Comparison of ENCODE assay signal across 2 cellular contexts in the genomic region with DNA sequence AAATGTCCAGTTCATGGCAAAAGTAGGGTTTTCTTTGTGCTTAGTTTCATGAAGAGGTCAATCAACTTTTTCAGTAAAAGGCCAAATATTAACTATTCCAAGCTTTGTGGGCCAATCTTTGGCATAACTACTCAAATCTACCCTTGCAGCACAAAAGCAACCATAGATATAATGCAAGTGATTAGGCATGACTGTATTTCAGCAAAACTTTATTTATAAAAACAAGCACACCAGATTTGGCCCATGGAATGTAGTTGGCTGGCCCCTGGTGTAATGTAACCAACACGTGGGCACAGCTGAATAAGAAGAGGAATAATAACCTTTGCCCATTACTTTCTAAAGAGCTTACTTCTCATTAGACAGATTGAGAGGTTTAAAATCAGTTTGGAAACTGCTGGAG.
A peak's percentile ranks its signal among the peaks of the same experiment; 100 is the strongest.
TF ChIP-seq lines count a peak whose summit lies in the region.

No MANE protein-coding gene starts in this region.

TF ChIP-seq in GM23338, 12 proteins besides CTCF, POLR2A, EP300 and RAD21 (continues in another document):
- TF ChIP-seq, protein P1, sequence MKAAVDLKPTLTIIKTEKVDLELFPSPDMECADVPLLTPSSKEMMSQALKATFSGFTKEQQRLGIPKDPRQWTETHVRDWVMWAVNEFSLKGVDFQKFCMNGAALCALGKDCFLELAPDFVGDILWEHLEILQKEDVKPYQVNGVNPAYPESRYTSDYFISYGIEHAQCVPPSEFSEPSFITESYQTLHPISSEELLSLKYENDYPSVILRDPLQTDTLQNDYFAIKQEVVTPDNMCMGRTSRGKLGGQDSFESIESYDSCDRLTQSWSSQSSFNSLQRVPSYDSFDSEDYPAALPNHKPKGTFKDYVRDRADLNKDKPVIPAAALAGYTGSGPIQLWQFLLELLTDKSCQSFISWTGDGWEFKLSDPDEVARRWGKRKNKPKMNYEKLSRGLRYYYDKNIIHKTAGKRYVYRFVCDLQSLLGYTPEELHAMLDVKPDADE (IDR thresholded peaks at IDR 0.05), result no peak
- TF ChIP-seq ZNF114 (CRISPR knock-in tag; IDR thresholded peaks at IDR 0.05) (no peak), ZNF462 (CRISPR knock-in tag; IDR thresholded peaks at IDR 0.05) (no peak), CREB1 (CRISPR knock-in tag; IDR thresholded peaks at IDR 0.05; ENCODE audit: low read depth) (no peak), JUNB (IDR thresholded peaks at IDR 0.05; ENCODE audit: unreplicated experiment) (no peak), NANOG (IDR thresholded peaks at IDR 0.05; ENCODE audit: borderline replicate concordance) (no peak), POLR2AphosphoS5 (IDR thresholded peaks at IDR 0.05; ENCODE audit: low read depth) (no peak), ZNF331 (CRISPR knock-in tag; IDR thresholded peaks at IDR 0.05; ENCODE audit: low read depth) (no peak), EZH2phosphoT487 (IDR thresholded peaks at IDR 0.05; ENCODE audit: unreplicated experiment) (no peak), REST (IDR thresholded peaks at IDR 0.05; ENCODE audit: unreplicated experiment) (no peak)

TF ChIP-seq in GM12878, 131 proteins besides CTCF, POLR2A, EP300 and RAD21:
- no peak for TF ChIP-seq MEF2B (IDR thresholded peaks at IDR 0.05; ENCODE audit: partially characterized antibody, poor library complexity, severe bottlenecking)
- no peak for TF ChIP-seq CEBPZ (IDR thresholded peaks at IDR 0.05; ENCODE audit: low read depth, low read length)
- TF ChIP-seq TBL1XR1 (IDR thresholded peaks at IDR 0.05; ENCODE audit: low read depth, low read length), result no peak
- TF ChIP-seq, protein P2, sequence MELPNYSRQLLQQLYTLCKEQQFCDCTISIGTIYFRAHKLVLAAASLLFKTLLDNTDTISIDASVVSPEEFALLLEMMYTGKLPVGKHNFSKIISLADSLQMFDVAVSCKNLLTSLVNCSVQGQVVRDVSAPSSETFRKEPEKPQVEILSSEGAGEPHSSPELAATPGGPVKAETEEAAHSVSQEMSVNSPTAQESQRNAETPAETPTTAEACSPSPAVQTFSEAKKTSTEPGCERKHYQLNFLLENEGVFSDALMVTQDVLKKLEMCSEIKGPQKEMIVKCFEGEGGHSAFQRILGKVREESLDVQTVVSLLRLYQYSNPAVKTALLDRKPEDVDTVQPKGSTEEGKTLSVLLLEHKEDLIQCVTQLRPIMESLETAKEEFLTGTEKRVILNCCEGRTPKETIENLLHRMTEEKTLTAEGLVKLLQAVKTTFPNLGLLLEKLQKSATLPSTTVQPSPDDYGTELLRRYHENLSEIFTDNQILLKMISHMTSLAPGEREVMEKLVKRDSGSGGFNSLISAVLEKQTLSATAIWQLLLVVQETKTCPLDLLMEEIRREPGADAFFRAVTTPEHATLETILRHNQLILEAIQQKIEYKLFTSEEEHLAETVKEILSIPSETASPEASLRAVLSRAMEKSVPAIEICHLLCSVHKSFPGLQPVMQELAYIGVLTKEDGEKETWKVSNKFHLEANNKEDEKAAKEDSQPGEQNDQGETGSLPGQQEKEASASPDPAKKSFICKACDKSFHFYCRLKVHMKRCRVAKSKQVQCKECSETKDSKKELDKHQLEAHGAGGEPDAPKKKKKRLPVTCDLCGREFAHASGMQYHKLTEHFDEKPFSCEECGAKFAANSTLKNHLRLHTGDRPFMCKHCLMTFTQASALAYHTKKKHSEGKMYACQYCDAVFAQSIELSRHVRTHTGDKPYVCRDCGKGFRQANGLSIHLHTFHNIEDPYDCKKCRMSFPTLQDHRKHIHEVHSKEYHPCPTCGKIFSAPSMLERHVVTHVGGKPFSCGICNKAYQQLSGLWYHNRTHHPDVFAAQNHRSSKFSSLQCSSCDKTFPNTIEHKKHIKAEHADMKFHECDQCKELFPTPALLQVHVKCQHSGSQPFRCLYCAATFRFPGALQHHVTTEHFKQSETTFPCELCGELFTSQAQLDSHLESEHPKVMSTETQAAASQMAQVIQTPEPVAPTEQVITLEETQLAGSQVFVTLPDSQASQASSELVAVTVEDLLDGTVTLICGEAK (IDR thresholded peaks at IDR 0.05; ENCODE audit: borderline replicate concordance), result peak; percentile 95
- TF ChIP-seq TARDBP (IDR thresholded peaks at IDR 0.05; ENCODE audit: borderline replicate concordance), result no peak
- TF ChIP-seq MTA3 (IDR thresholded peaks at IDR 0.05; ENCODE audit: borderline replicate concordance, low read length), result no peak
- no peak for TF ChIP-seq RFX5 (IDR thresholded peaks at IDR 0.05; ENCODE audit: low read depth, low read length)
- TF ChIP-seq BRCA1 (IDR thresholded peaks at IDR 0.05; ENCODE audit: low read depth, low read length), result no peak
- TF ChIP-seq JUNB (IDR thresholded peaks at IDR 0.05), result 0 out of 2 replicates have a peak, but pooled peaks have one; percentile 4
- TF ChIP-seq NR2F1 (conservative IDR thresholded peaks at IDR 0.05), result no peak
- TF ChIP-seq TAF1 (IDR thresholded peaks at IDR 0.05; ENCODE audit: borderline replicate concordance, low read depth, low read length), result no peak
- TF ChIP-seq, protein P3, sequence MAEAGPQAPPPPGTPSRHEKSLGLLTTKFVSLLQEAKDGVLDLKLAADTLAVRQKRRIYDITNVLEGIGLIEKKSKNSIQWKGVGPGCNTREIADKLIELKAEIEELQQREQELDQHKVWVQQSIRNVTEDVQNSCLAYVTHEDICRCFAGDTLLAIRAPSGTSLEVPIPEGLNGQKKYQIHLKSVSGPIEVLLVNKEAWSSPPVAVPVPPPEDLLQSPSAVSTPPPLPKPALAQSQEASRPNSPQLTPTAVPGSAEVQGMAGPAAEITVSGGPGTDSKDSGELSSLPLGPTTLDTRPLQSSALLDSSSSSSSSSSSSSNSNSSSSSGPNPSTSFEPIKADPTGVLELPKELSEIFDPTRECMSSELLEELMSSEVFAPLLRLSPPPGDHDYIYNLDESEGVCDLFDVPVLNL (IDR thresholded peaks at IDR 0.05; ENCODE audit: low read depth, low read length), result no peak
- no peak for TF ChIP-seq RBBP5 (conservative IDR thresholded peaks at IDR 0.05)
- no peak for TF ChIP-seq CHD1 (IDR thresholded peaks at IDR 0.05; ENCODE audit: low read depth, low read length)
- TF ChIP-seq NR2C2 (IDR thresholded peaks at IDR 0.05; ENCODE audit: borderline replicate concordance, control insufficient read depth, insufficient read length, low read depth), result no peak
